8 cellular contexts compared by ENCODE assay signal in genomic region chr15:22895465-22896190, GRCh38. TPM values are rescaled to one million over a fixed set of nuclear protein-coding genes. Genes with fewer than 3 reads are reported as not detected.
DNase-seq lines count a peak whose midpoint lies in the region; ATAC-seq and TF ChIP-seq lines count a peak whose summit lies in the region.

No MANE protein-coding gene starts in this region.

- no peaks in the 10 kb centered on the region for H3K9me3 ChIP-seq in left ventricle myocardium inferior (replicated peaks)

- TF ChIP-seq CTCF in fibroblast of mammary gland (conservative IDR thresholded peaks at IDR 0.05; ENCODE audit: control insufficient read depth, insufficient read depth, low read depth, low read length): no peak
- no peak for TF ChIP-seq CTCF in left ventricle myocardium inferior (IDR thresholded peaks at IDR 0.05; ENCODE audit: borderline replicate concordance)

- no peak for TF ChIP-seq EP300 in Ishikawa (IDR thresholded peaks at IDR 0.05; ENCODE audit: borderline replicate concordance)

- H3K4me1 Mint-ChIP-seq in T-cell: no peaks in the 10 kb centered on the region

- H3K27me3 Mint-ChIP-seq in T-cell: no peaks in the 10 kb centered on the region

- intact Hi-C loops in left ventricle myocardium inferior (cut with micrococcal nuclease): no loop called here

- no peak overlapping the region for H3K27ac Mint-ChIP-seq in T-cell

- peaks cover 82% of the 10 kb centered on the region for H3K36me3 ChIP-seq in left ventricle myocardium inferior

- H3K4me3 ChIP-seq in fibroblast of mammary gland (ENCODE audit: control insufficient read depth, low read depth, low read length) (no peak overlapping the region), left ventricle myocardium inferior (no peak overlapping the region)

- H3K4me3 Mint-ChIP-seq in T-cell: no peak overlapping the region

- DNase-seq in Daoy (ENCODE audit: low read depth) (peak; percentile 90), fibroblast of mammary gland (ENCODE audit: low read depth) (peak; percentile 56), T-cell (no peak), left ventricle myocardium inferior (no peak), NCI-H82 (lab: John Stamatoyannopoulos, UW) (no peak), NCI-H446 (lab: John Stamatoyannopoulos, UW) (no peak)

- peaks cover 6% of the 10 kb centered on the region for H3K36me3 Mint-ChIP-seq in T-cell

- TF ChIP-seq RAD21 in Ishikawa (IDR thresholded peaks at IDR 0.05; ENCODE audit: low read depth): no peak

- ATAC-seq in GM21381 (IDR thresholded peaks at IDR 0.05; ENCODE audit: unreplicated experiment) (peak; percentile 73), T-cell (replicated peaks in 1 of 4) (no peak)

- no peaks in the 10 kb centered on the region for H3K9me3 Mint-ChIP-seq in T-cell

- H3K4me1 ChIP-seq in left ventricle myocardium inferior: no peaks in the 10 kb centered on the region

- POLR2A ChIA-PET in T-cell (lab: Charles Lee): no interaction called here

- no peaks in the 10 kb centered on the region for H3K27me3 ChIP-seq in left ventricle myocardium inferior (ENCODE audit: low read depth)

- CTCF ChIA-PET in T-cell (lab: Charles Lee): no interaction called here

- no peak overlapping the region for H3K27ac ChIP-seq in left ventricle myocardium inferior (replicated peaks)

TF ChIP-seq in Ishikawa, 13 proteins besides CTCF, POLR2A, EP300 and RAD21:
- 0 out of 2 replicates have a peak, but pooled peaks have one; percentile 41 for TF ChIP-seq TCF12 (IDR thresholded peaks at IDR 0.05; ENCODE audit: low read depth)
- peak; percentile 54 for TF ChIP-seq USF1 (IDR thresholded peaks at IDR 0.05)
- TF ChIP-seq CEBPB (IDR thresholded peaks at IDR 0.05): 0 out of 2 replicates have a peak, but pooled peaks have one; percentile 20
- TF ChIP-seq REST (IDR thresholded peaks at IDR 0.05; ENCODE audit: low read depth): no peak

RNA-seq across cellular contexts. Expression of gene NIPA2, which starts 57.2 kb away (rescaled TPM):
- 123 and 140 TPM in 2 replicates for total RNA-seq in Daoy (2014; rRNA removed; shearing (Covaris generic))
- total RNA-seq in T-cell: 10 to 100 TPM; 34.7 to 45.5 (median 43.2) TPM
- 21.4 TPM for total RNA-seq in left ventricle myocardium inferior

Comparison
In these comparisons a context has a peak if more than half of its experiments do, and no peak if none do; other contexts are left out.
1. DNase-seq: peak in Daoy (single experiment) and fibroblast of mammary gland (single experiment); none in T-cell (0 of 34), left ventricle myocardium inferior (single experiment), NCI-H82 (single experiment) and NCI-H446 (0 of 2).